In genomic region chr21:39111928-39112327, GRCh38 we compare ENCODE assay signal across 1 cellular context.
TF ChIP-seq lines count a peak whose summit lies in the region.

No MANE protein-coding gene starts in this region.

TF ChIP-seq in IMR-90, 13 proteins besides CTCF, POLR2A, EP300 and RAD21:
- TF ChIP-seq ELK1 (IDR thresholded peaks at IDR 0.05; ENCODE audit: borderline replicate concordance, low read depth, low read length) (no peak), CEBPB (IDR thresholded peaks at IDR 0.05; ENCODE audit: low read depth, low read length) (no peak), MAFK (IDR thresholded peaks at IDR 0.05; ENCODE audit: low read depth, low read length) (no peak), RFX5 (IDR thresholded peaks at IDR 0.05; ENCODE audit: low read depth, low read length) (no peak), FOS (IDR thresholded peaks at IDR 0.05; ENCODE audit: low read depth, low read length) (no peak), MAZ (IDR thresholded peaks at IDR 0.05; ENCODE audit: borderline replicate concordance, low read depth, low read length) (no peak), CHD1 (IDR thresholded peaks at IDR 0.05; ENCODE audit: low read depth, low read length) (no peak), RCOR1 (IDR thresholded peaks at IDR 0.05; ENCODE audit: insufficient replicate concordance, low read length) (no peak), SMC3 (IDR thresholded peaks at IDR 0.05; ENCODE audit: low read depth, low read length) (no peak), MXI1 (IDR thresholded peaks at IDR 0.05; ENCODE audit: borderline replicate concordance, low read depth, low read length) (no peak), USF2 (IDR thresholded peaks at IDR 0.05; ENCODE audit: low read depth, low read length) (no peak), BHLHE40 (IDR thresholded peaks at IDR 0.05; ENCODE audit: low read depth, low read length) (no peak), NFE2L2 (IDR thresholded peaks at IDR 0.05; ENCODE audit: low read depth, low read length) (no peak)
